11 cellular contexts compared by ENCODE assay signal in the genomic region with DNA sequence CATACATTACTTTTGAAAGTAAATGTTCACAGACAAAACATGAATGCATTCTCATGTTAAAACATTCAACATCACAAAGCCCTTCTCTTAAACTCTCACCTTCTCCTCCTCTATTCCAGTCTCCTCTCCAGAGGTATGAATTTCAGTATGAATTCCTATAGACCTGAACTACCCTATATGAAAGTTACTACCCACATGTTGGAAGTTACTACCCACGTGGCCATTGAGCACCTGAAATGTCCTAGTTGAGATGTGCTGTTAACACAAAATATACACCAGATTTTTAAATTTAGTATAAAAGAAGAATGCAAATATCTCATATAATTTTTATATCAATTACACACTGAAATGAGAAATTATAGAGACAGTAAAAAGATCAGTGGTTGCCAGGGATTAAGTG.
"Had no signal": no experiment of that assay in that cellular context is flagged by ENCODE, and none has a peak within 500 bp of the region (broad histone marks: within the 10 kb centered on the region; RNA-seq: fewer than 3 reads in every experiment).

No MANE protein-coding gene starts in this region.

- H3K9me3 ChIP-seq: HAP-1 had no signal

- H3K4me2 ChIP-seq: GM23338 had no signal

- H3K4me1 ChIP-seq: HAP-1 had no signal

- ATAC-seq: GM23338, HCT116 had no signal

- H3K4me3 ChIP-seq: GM23248, GM23338, HAP-1 had no signal

- H3K9ac ChIP-seq: GM23248 had no signal

- FAIRE-seq: H1, H54 had no signal

- H3K36me3 ChIP-seq: HAP-1 had no signal

- H2AFZ ChIP-seq: GM23248, GM23338 had no signal

- H3K27ac ChIP-seq: GM23248 had no signal

- DNase-seq: GM23248, GOT3, H7, H9, HCEC 1CT, HFFc6 had no signal
